Comparison of ENCODE assay signal across 8 cellular contexts in genomic region chrX:19343085-19343461, GRCh38. TPM values are rescaled to one million over a fixed set of nuclear protein-coding genes. Genes with fewer than 3 reads are reported as not detected.
A peak's percentile ranks its signal among the peaks of the same experiment; 100 is the strongest.
DNase-seq lines count a peak whose midpoint lies in the region; ATAC-seq, FAIRE-seq and TF ChIP-seq lines count a peak whose summit lies in the region.

No MANE protein-coding gene starts in this region.

- peaks cover 22% of the 10 kb centered on the region for H3K4me1 Mint-ChIP-seq in activated naive CD4-positive, alpha-beta T cell treated with anti-CD3 and anti-CD28 coated beads, Interleukin-2, amount 10 ng/mL, durations not matched to agents 7 days and 5 days
- H3K4me1 Mint-ChIP-seq in astrocyte (ENCODE audit: low read depth, unreplicated experiment) = peaks cover 6% of the 10 kb centered on the region

- peak overlapping the region; percentile 79 for H2AFZ ChIP-seq in astrocyte (ENCODE audit: low read depth, low read length)

- CTCF ChIA-PET in activated naive CD4-positive, alpha-beta T cell treated with anti-CD3 and anti-CD28 coated beads, Interleukin-2, amount 10 ng/mL, durations not matched to agents 7 days and 5 days (lab: Charles Lee) = no interaction called here

- intact Hi-C loops in lower lobe of right lung (cut with DNase I) = no loop called here

- H3K27me3 ChIP-seq in astrocyte (ENCODE audit: insufficient read depth, low read length) (no peaks in the 10 kb centered on the region), lower lobe of right lung (ENCODE audit: low read depth) (no peaks in the 10 kb centered on the region), upper lobe of left lung (no peaks in the 10 kb centered on the region)

- H3K9ac ChIP-seq in astrocyte (ENCODE audit: low read length) = peak overlapping the region; percentile 52

- TF ChIP-seq CTCF in astrocyte (IDR thresholded peaks at IDR 0.05; ENCODE audit: insufficient read depth, low read depth, low read length) (no peak), lower lobe of right lung (IDR thresholded peaks at IDR 0.05) (no peak), upper lobe of left lung (IDR thresholded peaks at IDR 0.05) (no peak)

- H3K4me1 ChIP-seq in astrocyte (ENCODE audit: insufficient read depth, low read length) = peaks cover 3% of the 10 kb centered on the region
- peaks cover 20% of the 10 kb centered on the region for H3K4me1 ChIP-seq in lower lobe of right lung
- H3K4me1 ChIP-seq in upper lobe of left lung = peaks cover 0 to 11% (median 7%) of the 10 kb centered on the region in 4 donors

- peaks cover 3% of the 10 kb centered on the region for H3K36me3 Mint-ChIP-seq in activated naive CD4-positive, alpha-beta T cell treated with anti-CD3 and anti-CD28 coated beads, Interleukin-2, amount 10 ng/mL, durations not matched to agents 7 days and 5 days
- no peaks in the 10 kb centered on the region for H3K36me3 Mint-ChIP-seq in astrocyte (ENCODE audit: low read depth, unreplicated experiment)

- H3K9me3 Mint-ChIP-seq in activated naive CD4-positive, alpha-beta T cell treated with anti-CD3 and anti-CD28 coated beads, Interleukin-2, amount 10 ng/mL, durations not matched to agents 7 days and 5 days = no peaks in the 10 kb centered on the region
- no peaks in the 10 kb centered on the region for H3K9me3 Mint-ChIP-seq in astrocyte (ENCODE audit: unreplicated experiment)

- peak overlapping the region; percentile 84 for H3K4me3 Mint-ChIP-seq in activated naive CD4-positive, alpha-beta T cell treated with anti-CD3 and anti-CD28 coated beads, Interleukin-2, amount 10 ng/mL, durations not matched to agents 7 days and 5 days
- peak overlapping the region; percentile 87 for H3K4me3 Mint-ChIP-seq in astrocyte (ENCODE audit: unreplicated experiment)

- H3K9me3 ChIP-seq in astrocyte (ENCODE audit: insufficient read depth, low read depth, low read length) = no peaks in the 10 kb centered on the region
- no peaks in the 10 kb centered on the region for H3K9me3 ChIP-seq in lower lobe of right lung
- no peaks in the 10 kb centered on the region for H3K9me3 ChIP-seq in upper lobe of left lung

- no peak for FAIRE-seq in astrocyte (lab: Jason Lieb, UNC)

- peak overlapping the region; percentile 83 for H3K27ac Mint-ChIP-seq in activated naive CD4-positive, alpha-beta T cell treated with anti-CD3 and anti-CD28 coated beads, Interleukin-2, amount 10 ng/mL, durations not matched to agents 7 days and 5 days
- no peak overlapping the region for H3K27ac Mint-ChIP-seq in astrocyte (ENCODE audit: unreplicated experiment)

- peak overlapping the region; percentile 83 for H3K4me2 ChIP-seq in astrocyte (ENCODE audit: low read length)

- no peak for DNase-seq in activated naive CD4-positive, alpha-beta T cell treated with anti-CD3 and anti-CD28 coated beads, Interleukin-2, amount 10 ng/mL, durations not matched to agents 7 days and 5 days
- DNase-seq in activated naive CD4-positive, alpha-beta T cell (lab: John Stamatoyannopoulos, UW) = no peak
- DNase-seq in astrocyte (ENCODE audit: low read depth) (no peak), lower lobe of right lung (no peak), upper lobe of left lung (no peak), NCI-H526 treated with DMSO at 0.1 percent for 48 hours (lab: John Stamatoyannopoulos, UW) (no peak)

- no peaks in the 10 kb centered on the region for H3K27me3 Mint-ChIP-seq in activated naive CD4-positive, alpha-beta T cell treated with anti-CD3 and anti-CD28 coated beads, Interleukin-2, amount 10 ng/mL, durations not matched to agents 7 days and 5 days
- H3K27me3 Mint-ChIP-seq in astrocyte (ENCODE audit: low read depth, unreplicated experiment) = no peaks in the 10 kb centered on the region

- no peak for TF ChIP-seq POLR2A in upper lobe of left lung (IDR thresholded peaks at IDR 0.05)

- no peak for ATAC-seq in lower lobe of right lung
- no peak for ATAC-seq in upper lobe of left lung (ENCODE audit: low FRiP score in 2 of 2)
- no peak for ATAC-seq in GM21529 (IDR thresholded peaks at IDR 0.05; ENCODE audit: unreplicated experiment)
- ATAC-seq in HG02973 (IDR thresholded peaks at IDR 0.05; ENCODE audit: unreplicated experiment) = no peak

- no peak for TF ChIP-seq EP300 in upper lobe of left lung (IDR thresholded peaks at IDR 0.05)

- peaks cover 21% of the 10 kb centered on the region for H4K20me1 ChIP-seq in astrocyte (ENCODE audit: insufficient read depth, low read length)

- WGBS in upper lobe of left lung, 2 donors = 42 to 60% methylated on average over 10 of the region's 10 CpGs

- H3K27ac ChIP-seq in astrocyte (ENCODE audit: low read depth, low read length) (peak overlapping the region; percentile 36), lower lobe of right lung (peak overlapping the region; percentile 91), upper lobe of left lung (peak overlapping the region; percentile 67 to 90 (median 89))

- H3K36me3 ChIP-seq in astrocyte (ENCODE audit: insufficient read depth, low read length) (no peaks in the 10 kb centered on the region), lower lobe of right lung (no peaks in the 10 kb centered on the region), upper lobe of left lung (no peaks in the 10 kb centered on the region)

- H3K79me2 ChIP-seq in astrocyte (ENCODE audit: insufficient read depth, low read length) = peaks cover 43% of the 10 kb centered on the region

- H3K4me3 ChIP-seq in astrocyte (ENCODE audit: insufficient read depth, low read depth, low read length) (peak overlapping the region; percentile 73), lower lobe of right lung (peak overlapping the region; percentile 70), upper lobe of left lung (peak overlapping the region in 3 of 4 donors; percentile 67 to 88 (median 72))

RNA-seq across cellular contexts. Expression of gene PDHA1, which starts 0.7 kb away (rescaled TPM):
- total RNA-seq in astrocyte (158 and 163 TPM in 2 replicates), lower lobe of right lung (119 TPM), upper lobe of left lung (100 to 1,000 TPM in 4 of 6 donors, 10 to 100 TPM in 2; 60.6 to 216 (median 111) TPM)

Comparison
In these comparisons a context has a peak if more than half of its experiments do, and no peak if none do; other contexts are left out.
1. H3K27ac ChIP-seq: peak in every context shown above with its lines; median percentile 91 in lower lobe of right lung; 89 in upper lobe of left lung; 36 in astrocyte.